Comparison of ENCODE assay signal across 1 cellular context in the genomic region with DNA sequence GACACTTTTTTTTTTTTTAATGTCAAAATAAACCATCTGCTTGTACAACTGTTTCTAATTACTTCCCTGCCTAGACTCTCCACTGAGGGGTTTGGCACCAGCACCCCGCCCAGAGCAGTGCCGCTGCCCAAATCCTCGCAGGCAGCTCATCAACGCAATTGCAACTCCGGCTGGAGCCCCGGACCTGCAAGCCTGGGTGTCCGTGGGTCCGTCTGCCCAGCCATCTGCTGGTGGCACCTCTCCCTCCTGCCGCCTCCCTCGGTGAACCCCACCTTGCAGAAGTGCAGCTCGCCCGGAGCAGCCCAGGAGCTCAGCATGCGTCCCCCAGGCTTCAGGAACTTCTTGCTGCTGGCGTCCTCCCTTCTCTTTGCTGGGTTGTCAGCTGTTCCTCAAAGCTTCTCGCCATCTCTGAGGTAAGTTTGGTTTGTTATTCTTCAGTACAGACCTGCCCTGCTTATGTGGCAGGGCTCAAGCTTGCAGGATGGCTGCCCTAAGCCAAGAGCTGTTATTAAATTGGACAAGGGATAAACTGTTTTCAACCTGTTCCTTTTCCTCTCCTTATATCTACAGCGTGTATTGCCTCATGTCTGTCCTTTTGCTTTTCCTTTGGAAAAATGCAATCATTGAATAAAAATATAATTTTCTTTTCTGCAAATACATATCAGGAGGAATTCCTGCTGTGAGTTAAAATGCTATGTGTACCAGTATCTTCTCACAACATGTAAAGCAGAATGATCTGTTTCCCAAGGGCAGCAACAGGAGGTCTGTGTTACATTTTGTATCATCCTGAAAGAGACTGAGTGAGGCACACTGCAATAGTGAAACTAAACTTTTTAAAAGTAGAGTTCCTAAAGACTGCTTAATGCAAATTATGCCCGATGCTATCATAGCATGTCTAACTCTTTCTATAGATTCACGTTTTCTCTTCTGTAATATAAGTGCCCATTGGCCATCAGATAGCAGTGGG.
TF ChIP-seq lines count a peak whose summit lies in the region.

A gene with protein sequence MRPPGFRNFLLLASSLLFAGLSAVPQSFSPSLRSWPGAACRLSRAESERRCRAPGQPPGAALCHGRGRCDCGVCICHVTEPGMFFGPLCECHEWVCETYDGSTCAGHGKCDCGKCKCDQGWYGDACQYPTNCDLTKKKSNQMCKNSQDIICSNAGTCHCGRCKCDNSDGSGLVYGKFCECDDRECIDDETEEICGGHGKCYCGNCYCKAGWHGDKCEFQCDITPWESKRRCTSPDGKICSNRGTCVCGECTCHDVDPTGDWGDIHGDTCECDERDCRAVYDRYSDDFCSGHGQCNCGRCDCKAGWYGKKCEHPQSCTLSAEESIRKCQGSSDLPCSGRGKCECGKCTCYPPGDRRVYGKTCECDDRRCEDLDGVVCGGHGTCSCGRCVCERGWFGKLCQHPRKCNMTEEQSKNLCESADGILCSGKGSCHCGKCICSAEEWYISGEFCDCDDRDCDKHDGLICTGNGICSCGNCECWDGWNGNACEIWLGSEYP (plus strand): TSS at position 157 of the 967 bp plus-strand sequence. CDS start 159 bp downstream, at position 316.

TF ChIP-seq in WTC11, 78 proteins besides CTCF, POLR2A, EP300 and RAD21 (continued from another document):
- TF ChIP-seq, protein P1, sequence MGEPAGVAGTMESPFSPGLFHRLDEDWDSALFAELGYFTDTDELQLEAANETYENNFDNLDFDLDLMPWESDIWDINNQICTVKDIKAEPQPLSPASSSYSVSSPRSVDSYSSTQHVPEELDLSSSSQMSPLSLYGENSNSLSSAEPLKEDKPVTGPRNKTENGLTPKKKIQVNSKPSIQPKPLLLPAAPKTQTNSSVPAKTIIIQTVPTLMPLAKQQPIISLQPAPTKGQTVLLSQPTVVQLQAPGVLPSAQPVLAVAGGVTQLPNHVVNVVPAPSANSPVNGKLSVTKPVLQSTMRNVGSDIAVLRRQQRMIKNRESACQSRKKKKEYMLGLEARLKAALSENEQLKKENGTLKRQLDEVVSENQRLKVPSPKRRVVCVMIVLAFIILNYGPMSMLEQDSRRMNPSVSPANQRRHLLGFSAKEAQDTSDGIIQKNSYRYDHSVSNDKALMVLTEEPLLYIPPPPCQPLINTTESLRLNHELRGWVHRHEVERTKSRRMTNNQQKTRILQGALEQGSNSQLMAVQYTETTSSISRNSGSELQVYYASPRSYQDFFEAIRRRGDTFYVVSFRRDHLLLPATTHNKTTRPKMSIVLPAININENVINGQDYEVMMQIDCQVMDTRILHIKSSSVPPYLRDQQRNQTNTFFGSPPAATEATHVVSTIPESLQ (CRISPR knock-in tag; IDR thresholded peaks at IDR 0.05): no peak
- TF ChIP-seq, protein P2, sequence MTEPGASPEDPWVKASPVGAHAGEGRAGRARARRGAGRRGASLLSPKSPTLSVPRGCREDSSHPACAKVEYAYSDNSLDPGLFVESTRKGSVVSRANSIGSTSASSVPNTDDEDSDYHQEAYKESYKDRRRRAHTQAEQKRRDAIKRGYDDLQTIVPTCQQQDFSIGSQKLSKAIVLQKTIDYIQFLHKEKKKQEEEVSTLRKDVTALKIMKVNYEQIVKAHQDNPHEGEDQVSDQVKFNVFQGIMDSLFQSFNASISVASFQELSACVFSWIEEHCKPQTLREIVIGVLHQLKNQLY (CRISPR knock-in tag; IDR thresholded peaks at IDR 0.05): no peak
- TF ChIP-seq ZNF138 (CRISPR knock-in tag; conservative IDR thresholded peaks at IDR 0.05) (no peak), ATF1 (CRISPR knock-in tag; IDR thresholded peaks at IDR 0.05) (no peak), SMAD4 (CRISPR knock-in tag; IDR thresholded peaks at IDR 0.05) (no peak)
- TF ChIP-seq, protein P3, sequence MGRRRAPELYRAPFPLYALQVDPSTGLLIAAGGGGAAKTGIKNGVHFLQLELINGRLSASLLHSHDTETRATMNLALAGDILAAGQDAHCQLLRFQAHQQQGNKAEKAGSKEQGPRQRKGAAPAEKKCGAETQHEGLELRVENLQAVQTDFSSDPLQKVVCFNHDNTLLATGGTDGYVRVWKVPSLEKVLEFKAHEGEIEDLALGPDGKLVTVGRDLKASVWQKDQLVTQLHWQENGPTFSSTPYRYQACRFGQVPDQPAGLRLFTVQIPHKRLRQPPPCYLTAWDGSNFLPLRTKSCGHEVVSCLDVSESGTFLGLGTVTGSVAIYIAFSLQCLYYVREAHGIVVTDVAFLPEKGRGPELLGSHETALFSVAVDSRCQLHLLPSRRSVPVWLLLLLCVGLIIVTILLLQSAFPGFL (CRISPR knock-in tag; IDR thresholded peaks at IDR 0.05; ENCODE audit: borderline replicate concordance): no peak
